ENCODE assay signal across 8 cellular contexts in genomic region chr22:46355369-46355995, GRCh38. TPM values are rescaled to one million over a fixed set of nuclear protein-coding genes. Genes with fewer than 3 reads are reported as not detected.
DNase-seq lines count a peak whose midpoint lies in the region; ATAC-seq and TF ChIP-seq lines count a peak whose summit lies in the region.

No MANE protein-coding gene starts in this region.

- intact Hi-C loops in adrenal gland (cut with DNase I) (loop anchor here (5.0 to 10.0 kb wide), 2 partner anchors 187 to 309 kb away; no protein-coding TSS in a partner anchor), heart right ventricle (cut with DNase I) (loop anchor here in 2 of 10 donors (10.0 kb wide), 2 partner anchors 329 to 379 kb away; partner anchors contain the start of gene CERK (in 1 of the 2))

- no peak for TF ChIP-seq POLR2A in adrenal gland (IDR thresholded peaks at IDR 0.05)

- DNase-seq in CD1c-positive myeloid dendritic cell (ENCODE audit: extremely low spot score) (peak; percentile 57), HFF-Myc (ENCODE audit: extremely low read depth, low read depth) (peak; percentile 26), SK-N-DZ (ENCODE audit: low spot score) (peak; percentile 64), adrenal gland (peak; percentile 55 to 81 (median 66)), heart right ventricle (peak; percentile 57 to 70), renal cortical epithelial cell (ENCODE audit: low read depth) (peak; percentile 34), HCEC 1CT (no peak)

- ATAC-seq in heart right ventricle (peak in 7 of 8 donors; percentile 18 to 57 (median 38)), HG03520 (IDR thresholded peaks at IDR 0.05; ENCODE audit: unreplicated experiment) (no peak)

- TF ChIP-seq CTCF in HFF-Myc (IDR thresholded peaks at IDR 0.05; ENCODE audit: low read depth, low read length, missing control alignments): peak; percentile 87
- TF ChIP-seq CTCF in adrenal gland (IDR thresholded peaks at IDR 0.05): peak; percentile 50 to 69 (median 63)
- TF ChIP-seq CTCF in heart right ventricle (IDR thresholded peaks at IDR 0.05): peak; percentile 38 to 82 (median 79)

- no peaks in the 10 kb centered on the region for H3K27me3 ChIP-seq in adrenal gland
- H3K27me3 ChIP-seq in heart right ventricle: no peaks in the 10 kb centered on the region

- 48 to 53% (median 50%) methylated on average over 6 to 22 of the region's 22 CpGs for WGBS in adrenal gland, 4 donors
- 46 to 51% methylated on average over 22 of the region's 22 CpGs for WGBS in heart right ventricle, 2 donors

- H3K4me3 ChIP-seq in HFF-Myc (replicated peaks; ENCODE audit: low read depth, low read length) (no peak overlapping the region), adrenal gland (no peak overlapping the region), heart right ventricle (no peak overlapping the region)

- H3K4me1 ChIP-seq in adrenal gland (replicated peaks in 1 of 2) (peaks cover 0 to 18% of the 10 kb centered on the region in 2 donors), heart right ventricle (peaks cover 3 to 41% (median 15%) of the 10 kb centered on the region in 9 donors)

- H3K36me3 ChIP-seq in adrenal gland (replicated peaks in 1 of 2) (peaks cover 0 to 61% of the 10 kb centered on the region in 2 donors), heart right ventricle (peaks cover 0 to 83% (median 29%) of the 10 kb centered on the region in 9 donors)

- H3K27ac ChIP-seq in adrenal gland (no peak overlapping the region), heart right ventricle (peak overlapping the region in 3 of 10 donors; percentile 23 to 44 (median 44))

- H3K9me3 ChIP-seq in adrenal gland (replicated peaks in 1 of 3) (no peaks in the 10 kb centered on the region), heart right ventricle (peaks cover 0 to 6% (median 0%) of the 10 kb centered on the region in 11 donors)

RNA-seq across cellular contexts. Expression of gene TRMU, which starts 20.0 kb away (rescaled TPM):
- 75.1 and 76.5 TPM in 2 replicates for polyA plus RNA-seq in SK-N-DZ (2014; cell fraction: cytosol; rRNA removed)
- 330 and 376 TPM in 2 replicates for polyA plus RNA-seq in SK-N-DZ (2014; cell fraction: nucleus; rRNA removed)
- 10 to 100 TPM; 20.2 to 48.0 (median 34.3) TPM for total RNA-seq in adrenal gland
- polyA plus RNA-seq in adrenal gland: 100 to 1,000 TPM in 1 of 3 donors, 10 to 100 TPM in 2; 26.6 to 107 (median 56.6) TPM
- total RNA-seq in heart right ventricle: 10 to 100 TPM; 22.1 to 54.1 (median 26.5) TPM
- 10 to 100 TPM; 44.0 to 80.5 TPM for polyA plus RNA-seq in heart right ventricle
- total RNA-seq in renal cortical epithelial cell: 24.3 and 41.2 TPM in 2 replicates

RNA-seq across cellular contexts. Expression of gene GTSE1, which starts 58.8 kb away (rescaled TPM):
- 40.7 and 47.4 TPM in 2 replicates for polyA plus RNA-seq in SK-N-DZ (2014; cell fraction: cytosol; rRNA removed)
- 44.9 and 69.3 TPM in 2 replicates for polyA plus RNA-seq in SK-N-DZ (2014; cell fraction: nucleus; rRNA removed)
- total RNA-seq in adrenal gland (1 to 10 TPM in 4 of 8 donors, under 1 TPM in 4; 0.06 to 1.9 (median 1.1) TPM), heart right ventricle (1 to 10 TPM in 2 of 10 donors, under 1 TPM in 8; 0.17 to 4.7 (median 0.37) TPM), renal cortical epithelial cell (0.20 and 3.3 TPM in 2 replicates)
- polyA plus RNA-seq in adrenal gland (1 to 10 TPM in 2 of 3 donors, under 1 TPM in 1; 0.80 to 1.0 (median 1.0) TPM), heart right ventricle (under 1 TPM; 0.29 to 0.33 TPM)
